ENCODE assay signal across 16 cellular contexts in the genomic region with DNA sequence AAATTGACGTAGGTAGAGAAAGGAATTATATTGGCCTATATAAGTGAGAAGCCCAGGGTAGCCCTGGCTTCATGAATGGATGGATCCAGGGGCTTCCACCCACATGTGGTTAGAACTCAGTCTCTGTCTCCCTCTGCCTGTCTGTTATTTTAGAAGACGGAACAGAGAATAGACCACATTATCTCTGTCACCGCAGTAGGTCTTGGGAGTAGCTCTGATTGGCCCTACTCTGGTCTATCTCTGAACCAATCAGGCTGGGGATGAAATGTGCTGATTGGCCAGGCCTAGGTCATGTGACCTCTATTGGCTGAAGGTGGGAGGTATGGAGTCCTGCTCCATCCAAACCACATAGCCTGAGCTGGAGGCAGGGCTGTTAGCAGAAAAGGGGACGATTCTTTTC.
DNase-seq lines count a peak whose midpoint lies in the region; ATAC-seq and TF ChIP-seq lines count a peak whose summit lies in the region.
"Had no signal": no experiment of that assay in that cellular context is flagged by ENCODE, and none has a peak within 500 bp of the region (broad histone marks: within the 10 kb centered on the region; RNA-seq: fewer than 3 reads in every experiment).

No MANE protein-coding gene starts in this region.

- no peak overlapping the region for H3K9ac ChIP-seq in HCT116 (ENCODE audit: low read length)
- H3K9ac ChIP-seq: SK-N-SH had no signal

- no peaks in the 10 kb centered on the region for H3K9me3 ChIP-seq in HCT116 (ENCODE audit: control insufficient read depth in 1 of 2, insufficient read depth in 1 of 2, low read depth in 1 of 2, low read length in 2 of 2)
- H3K9me3 ChIP-seq: HAP-1, SK-N-SH had no signal

- peaks cover 4% of the 10 kb centered on the region for H3K27me3 Mint-ChIP-seq in glutamatergic neuron (ENCODE audit: unreplicated experiment)

- TF ChIP-seq POLR2A in HCT116 (IDR thresholded peaks at IDR 0.05; ENCODE audit: borderline replicate concordance, extremely low read depth, insufficient read depth, insufficient read length): no peak

- no peak overlapping the region for H3K4me3 ChIP-seq in HCT116 (replicated peaks in 1 of 2; ENCODE audit: low read depth in 1 of 2, low read length in 2 of 2)
- H3K4me3 ChIP-seq: HAP-1, PC-9 had no signal

- intact Hi-C loops in HCT116 (cut with micrococcal nuclease): no loop called here

- TF ChIP-seq CTCF in HCT116 (IDR thresholded peaks at IDR 0.05 in 2 of 3, conservative IDR thresholded peaks at IDR 0.05 in 1 of 3; ENCODE audit: borderline replicate concordance in 1 of 3, insufficient read depth in 1 of 3, low read depth in 2 of 3, low read length in 2 of 3): no peak
- no peak for TF ChIP-seq CTCF in glutamatergic neuron (IDR thresholded peaks at IDR 0.05; ENCODE audit: partially characterized antibody, unreplicated experiment)

- no TSS peak for BruUV-seq in HCT116 (replicated peaks; lab: Mats Ljungman, UMichigan)

- H3K27ac ChIP-seq in HCT116 (ENCODE audit: low read depth, low read length): no peak overlapping the region
- H3K27ac ChIP-seq: PC-9 had no signal

- H3K4me3 Mint-ChIP-seq in glutamatergic neuron (ENCODE audit: unreplicated experiment): no peak overlapping the region
- H3K4me3 Mint-ChIP-seq: CD4-positive, alpha-beta memory T cell had no signal

- CTCF ChIA-PET in HCT116 (lab: Charles Lee): no interaction called here

- peak; percentile 22; the same call in 1 of the 2 replicates for TF ChIP-seq RAD21 in HCT116 (IDR thresholded peaks at IDR 0.05; ENCODE audit: low read depth)

- no peaks in the 10 kb centered on the region for H3K79me2 ChIP-seq in HCT116 (ENCODE audit: insufficient read depth, low read length)

- H3K9me3 Mint-ChIP-seq in glutamatergic neuron (ENCODE audit: unreplicated experiment): no peaks in the 10 kb centered on the region

- no peak overlapping the region for H3K4me2 ChIP-seq in HCT116 (ENCODE audit: low read length)
- H3K4me2 ChIP-seq: PC-9, SK-N-SH had no signal

- no peaks in the 10 kb centered on the region for H3K9me2 ChIP-seq in HCT116 (ENCODE audit: insufficient read depth)
- H3K9me2 ChIP-seq: SK-N-SH had no signal

- peak; percentile 61 for ATAC-seq in HCT116
- ATAC-seq: Right ventricle myocardium inferior had no signal

- no peaks in the 10 kb centered on the region for H3K4me1 ChIP-seq in HCT116 (ENCODE audit: control insufficient read depth in 1 of 2, insufficient read depth in 2 of 2, low read length in 2 of 2)
- H3K4me1 ChIP-seq: HAP-1 had no signal

- no peaks in the 10 kb centered on the region for H3K36me3 ChIP-seq in HCT116 (ENCODE audit: control insufficient read depth in 1 of 2, insufficient read depth in 2 of 2, low read length in 2 of 2)
- H3K36me3 ChIP-seq: HAP-1 had no signal

- H3K27me3 ChIP-seq in HCT116 (ENCODE audit: insufficient read depth, low read length): no peaks in the 10 kb centered on the region

- no peaks in the 10 kb centered on the region for H3K36me3 Mint-ChIP-seq in glutamatergic neuron (ENCODE audit: unreplicated experiment)
- H3K36me3 Mint-ChIP-seq: CD4-positive, alpha-beta memory T cell had no signal

- H3K4me1 Mint-ChIP-seq in glutamatergic neuron (ENCODE audit: low read depth, unreplicated experiment): no peaks in the 10 kb centered on the region
- H3K4me1 Mint-ChIP-seq: CD4-positive, alpha-beta memory T cell had no signal

- no peaks in the 10 kb centered on the region for H4K20me1 ChIP-seq in HCT116 (ENCODE audit: insufficient read depth)

- peak; percentile 65 for DNase-seq in CMK (ENCODE audit: low read depth)
- no peak for DNase-seq in HCT116 (ENCODE audit: low read depth, low spot score)
- peak; percentile 23 for DNase-seq in RPMI7951 (ENCODE audit: low read depth)
- DNase-seq in left kidney (ENCODE audit: low read depth, low spot score): peak; percentile 9
- no peak for DNase-seq in glutamatergic neuron
- no peak for DNase-seq in GF-D8 (lab: John Stamatoyannopoulos, UW)
- DNase-seq in NCI-H1930 (lab: John Stamatoyannopoulos, UW): no peak
- DNase-seq: ACHN; CD4-positive, alpha-beta memory T cell; NCI-H1092 treated with DMSO at 0.1 percent for 48 hours; NCI-H187; NCI-H524 treated with DMSO at 0.1 percent for 48 hours; PC-9; SK-N-SH had no signal

- RAD21 ChIA-PET in HCT116 (lab: Charles Lee; ENCODE audit: low non-redundant PET in 1 of 2, low total read pairs in 2 of 2, uncharacterized antibody in 2 of 2, unreplicated experiment in 2 of 2): no interaction called here

- H3K27ac Mint-ChIP-seq in glutamatergic neuron (ENCODE audit: unreplicated experiment): no peak overlapping the region
- H3K27ac Mint-ChIP-seq: CD4-positive, alpha-beta memory T cell had no signal

- POLR2A ChIA-PET in HCT116 (lab: Charles Lee): no interaction called here

- H2AFZ ChIP-seq in HCT116 (ENCODE audit: low read depth, low read length, poor library complexity, severe bottlenecking): no peak overlapping the region
- H2AFZ ChIP-seq: PC-9 had no signal

TF ChIP-seq in HCT116, 20 proteins besides CTCF, POLR2A, EP300 and RAD21:
- TF ChIP-seq ZFX (IDR thresholded peaks at IDR 0.05): no peak
- no peak for TF ChIP-seq SP1 (IDR thresholded peaks at IDR 0.05; ENCODE audit: low read depth)
- TF ChIP-seq ZNF274 (IDR thresholded peaks at IDR 0.05; ENCODE audit: low read depth, low read length): no peak
- TF ChIP-seq YY1 (IDR thresholded peaks at IDR 0.05; ENCODE audit: extremely low read depth, insufficient replicate concordance, low read depth, low read length): no peak
- no peak for TF ChIP-seq SIN3A (IDR thresholded peaks at IDR 0.05; ENCODE audit: low read depth)
- no peak for TF ChIP-seq ATF3 (IDR thresholded peaks at IDR 0.05)
- no peak for TF ChIP-seq ZBTB33 (IDR thresholded peaks at IDR 0.05; ENCODE audit: extremely low read depth, insufficient replicate concordance, low read length)
- no peak for TF ChIP-seq ELF1 (IDR thresholded peaks at IDR 0.05; ENCODE audit: borderline replicate concordance, low read depth)
- TF ChIP-seq JUND (IDR thresholded peaks at IDR 0.05): no peak
- no peak for TF ChIP-seq FOSL1 (IDR thresholded peaks at IDR 0.05; ENCODE audit: low read depth)
- no peak for TF ChIP-seq CBX3 (IDR thresholded peaks at IDR 0.05; ENCODE audit: low read depth)
- no peak for TF ChIP-seq CEBPB (IDR thresholded peaks at IDR 0.05; ENCODE audit: low read depth)
- TF ChIP-seq TCF7L2 (IDR thresholded peaks at IDR 0.05; ENCODE audit: borderline replicate concordance, extremely low read depth, insufficient read depth, insufficient read length): no peak
- TF ChIP-seq EGR1 (IDR thresholded peaks at IDR 0.05; ENCODE audit: low read depth): no peak
- TF ChIP-seq POLR2AphosphoS5 (IDR thresholded peaks at IDR 0.05; ENCODE audit: low read depth, low read length): no peak
- no peak for TF ChIP-seq EZH2phosphoT487 (IDR thresholded peaks at IDR 0.05; ENCODE audit: borderline replicate concordance)
- no peak for TF ChIP-seq EZH2 (IDR thresholded peaks at IDR 0.05)
- TF ChIP-seq SRF (IDR thresholded peaks at IDR 0.05; ENCODE audit: low read depth): no peak

Comparison
In these comparisons a context has a peak if more than half of its experiments do, and no peak if none do; other contexts are left out.
1. DNase-seq: peak in CMK (single experiment), RPMI7951 (single experiment) and left kidney (single experiment); none in HCT116 (single experiment), glutamatergic neuron (single experiment), GF-D8 (single experiment) and NCI-H1930 (0 of 2).